In genomic region chr6:11098009-11098408, GRCh38 we compare ENCODE assay signal across 31 cellular contexts. TPM values are rescaled to one million over a fixed set of nuclear protein-coding genes. Genes with fewer than 3 reads are reported as not detected.
"Had no signal": no experiment of that assay in that cellular context is flagged by ENCODE, and none has a peak within 500 bp of the region (broad histone marks: within the 10 kb centered on the region; RNA-seq: fewer than 3 reads in every experiment).

No MANE protein-coding gene starts in this region.

- H3K4me3 Mint-ChIP-seq: activated B cell treated with CpG ODN at 0.5 μM for 24 hours; activated CD8-positive, alpha-beta memory T cell treated with anti-CD3 and anti-CD28 coated beads, Interleukin-2, amount 10 ng/mL, durations not matched to agents 7 days and 5 days; activated CD8-positive, alpha-beta T cell treated with anti-CD3 and anti-CD28 coated beads, Interleukin-2, amount 10 ng/mL, durations not matched to agents 7 days and 5 days; activated naive CD4-positive, alpha-beta T cell treated with anti-CD3 and anti-CD28 coated beads, Interleukin-2, amount 50 U/mL, for 24 hours; activated naive CD8-positive, alpha-beta T cell treated with anti-CD3 and anti-CD28 coated beads, Interleukin-2, amount 50 U/mL, for 24 hours; nephron; stimulated activated memory B cell treated with anti-CD40 and anti-IgM and Interleukin-4, amounts not matched to agents 10 μg/mL and 1 μg/mL and 100 μg/mL, for 72 hours had no signal

- ATAC-seq: activated CD8-positive, alpha-beta memory T cell treated with anti-CD3 and anti-CD28 coated beads, Interleukin-2, amount 10 ng/mL, durations not matched to agents 7 days and 5 days; activated CD8-positive, alpha-beta T cell treated with anti-CD3 and anti-CD28 coated beads, Interleukin-2, amount 10 ng/mL, durations not matched to agents 7 days and 5 days; activated naive CD8-positive, alpha-beta T cell treated with anti-CD3 and anti-CD28 coated beads, Interleukin-2, amount 50 U/mL, for 24 hours; gastroesophageal sphincter; left cardiac atrium; left ventricle myocardium superior; stimulated activated memory B cell treated with anti-CD40 and anti-IgM and Interleukin-4, amounts not matched to agents 10 μg/mL and 1 μg/mL and 100 μg/mL, for 72 hours; upper lobe of right lung had no signal

- H3K9me3 ChIP-seq: gastroesophageal sphincter, ovary, sigmoid colon, suprapubic skin, tibial artery, upper lobe of right lung had no signal

- H3K4me3 ChIP-seq: gastroesophageal sphincter, ovary, sigmoid colon, smooth muscle cell, suprapubic skin, tibial artery, upper lobe of right lung had no signal

- H3K27ac Mint-ChIP-seq: activated B cell treated with CpG ODN at 0.5 μM for 24 hours; activated CD8-positive, alpha-beta memory T cell treated with anti-CD3 and anti-CD28 coated beads, Interleukin-2, amount 10 ng/mL, durations not matched to agents 7 days and 5 days; activated CD8-positive, alpha-beta T cell treated with anti-CD3 and anti-CD28 coated beads, Interleukin-2, amount 10 ng/mL, durations not matched to agents 7 days and 5 days; activated naive CD4-positive, alpha-beta T cell treated with anti-CD3 and anti-CD28 coated beads, Interleukin-2, amount 50 U/mL, for 24 hours; activated naive CD8-positive, alpha-beta T cell treated with anti-CD3 and anti-CD28 coated beads, Interleukin-2, amount 50 U/mL, for 24 hours; activated T-helper 2 cell treated with anti-CD3 and anti-CD28 coated beads, Interferon-gamma antibody, Interleukin-2, Interleukin-4, amounts not matched to agents 10 μg/mL and 5 μg/mL and 100 μg/mL, durations not matched to agents 14 hours and 24 hours and 36 hours; progenitor cell of endocrine pancreas; stimulated activated memory B cell treated with anti-CD40 and anti-IgM and Interleukin-4, amounts not matched to agents 10 μg/mL and 1 μg/mL and 100 μg/mL, for 72 hours had no signal

- H3K9me3 Mint-ChIP-seq: activated B cell treated with CpG ODN at 0.5 μM for 24 hours; activated naive CD4-positive, alpha-beta T cell treated with anti-CD3 and anti-CD28 coated beads, Interleukin-2, amount 50 U/mL, for 24 hours; stimulated activated memory B cell treated with anti-CD40 and anti-IgM and Interleukin-4, amounts not matched to agents 10 μg/mL and 1 μg/mL and 100 μg/mL, for 72 hours had no signal

- DNase-seq: activated B cell treated with CpG ODN at 0.5 μM for 24 hours; activated CD8-positive, alpha-beta memory T cell treated with anti-CD3 and anti-CD28 coated beads, Interleukin-2, amount 10 ng/mL, durations not matched to agents 7 days and 5 days; activated CD8-positive, alpha-beta T cell treated with anti-CD3 and anti-CD28 coated beads, Interleukin-2, amount 10 ng/mL, durations not matched to agents 7 days and 5 days; activated naive CD8-positive, alpha-beta T cell treated with anti-CD3 and anti-CD28 coated beads, Interleukin-2, amount 50 U/mL, for 24 hours; activated T-cell treated with anti-CD3 and anti-CD28 coated beads, Interleukin-2, amount 50 U/mL, for 48 hours; amygdala; caudate nucleus; hippocampal formation; left cardiac atrium; left ventricle myocardium superior; ovary; sigmoid colon; stimulated activated CD4-positive, alpha-beta T cell treated with anti-CD3 and anti-CD28 coated beads, Interleukin-1b, Interleukin-23, amount 100 ng/mL, for 48 hours; stimulated activated CD4-positive, alpha-beta T cell treated with anti-CD3 and anti-CD28 coated beads, Interleukin-4, amount 100 ng/mL, for 4 hours; stimulated activated CD8-positive, alpha-beta memory T cell treated with anti-CD3 and anti-CD28 coated beads, Interleukin-4, amount 100 ng/mL, for 48 hours; tibial artery; upper lobe of right lung had no signal

- H3K27me3 ChIP-seq: gastroesophageal sphincter, ovary, sigmoid colon, suprapubic skin, tibial artery, upper lobe of right lung had no signal

- H3K36me3 ChIP-seq: ovary, sigmoid colon, suprapubic skin, tibial artery, upper lobe of right lung had no signal

- FAIRE-seq: endothelial cell of umbilical vein, keratinocyte had no signal

- H3K27me3 Mint-ChIP-seq: activated B cell treated with CpG ODN at 0.5 μM for 24 hours; activated CD8-positive, alpha-beta memory T cell treated with anti-CD3 and anti-CD28 coated beads, Interleukin-2, amount 10 ng/mL, durations not matched to agents 7 days and 5 days; activated naive CD4-positive, alpha-beta T cell treated with anti-CD3 and anti-CD28 coated beads, Interleukin-2, amount 50 U/mL, for 24 hours; activated naive CD8-positive, alpha-beta T cell treated with anti-CD3 and anti-CD28 coated beads, Interleukin-2, amount 50 U/mL, for 24 hours; progenitor cell of endocrine pancreas; stimulated activated memory B cell treated with anti-CD40 and anti-IgM and Interleukin-4, amounts not matched to agents 10 μg/mL and 1 μg/mL and 100 μg/mL, for 72 hours had no signal

- H3K27ac ChIP-seq: gastroesophageal sphincter, ovary, sigmoid colon, suprapubic skin, tibial artery, upper lobe of right lung had no signal

RNA-seq across cellular contexts. Expression of gene ERVFRD-1, which starts 13.5 kb away (rescaled TPM):
- total RNA-seq: activated B cell treated with CpG ODN at 0.5 μM for 24 hours; activated CD8-positive, alpha-beta memory T cell treated with anti-CD3 and anti-CD28 coated beads, Interleukin-2, amount 10 ng/mL, durations not matched to agents 7 days and 5 days; activated CD8-positive, alpha-beta T cell treated with anti-CD3 and anti-CD28 coated beads, Interleukin-2, amount 10 ng/mL, durations not matched to agents 7 days and 5 days; activated T-helper 2 cell treated with anti-CD3 and anti-CD28 coated beads, Interferon-gamma antibody, Interleukin-2, Interleukin-4, amounts not matched to agents 10 μg/mL and 5 μg/mL and 100 μg/mL, durations not matched to agents 14 hours and 24 hours and 36 hours; endothelial cell of umbilical vein; fibroblast of lung; fibroblast of villous mesenchyme; progenitor cell of endocrine pancreas; renal cortical epithelial cell; suprapubic skin had no signal
- polyA plus RNA-seq: endothelial cell of umbilical vein, fibroblast of lung, keratinocyte, smooth muscle cell had no signal

RNA-seq across cellular contexts. Expression of gene ELOVL2, which starts 53.9 kb away (rescaled TPM):
- total RNA-seq: activated B cell treated with CpG ODN at 0.5 μM for 24 hours; activated CD8-positive, alpha-beta memory T cell treated with anti-CD3 and anti-CD28 coated beads, Interleukin-2, amount 10 ng/mL, durations not matched to agents 7 days and 5 days; activated CD8-positive, alpha-beta T cell treated with anti-CD3 and anti-CD28 coated beads, Interleukin-2, amount 10 ng/mL, durations not matched to agents 7 days and 5 days; activated T-helper 2 cell treated with anti-CD3 and anti-CD28 coated beads, Interferon-gamma antibody, Interleukin-2, Interleukin-4, amounts not matched to agents 10 μg/mL and 5 μg/mL and 100 μg/mL, durations not matched to agents 14 hours and 24 hours and 36 hours; endothelial cell of umbilical vein; lung microvascular endothelial cell had no signal
- polyA plus RNA-seq: endothelial cell of umbilical vein had no signal
